13 cellular contexts compared by ENCODE assay signal in the genomic region with DNA sequence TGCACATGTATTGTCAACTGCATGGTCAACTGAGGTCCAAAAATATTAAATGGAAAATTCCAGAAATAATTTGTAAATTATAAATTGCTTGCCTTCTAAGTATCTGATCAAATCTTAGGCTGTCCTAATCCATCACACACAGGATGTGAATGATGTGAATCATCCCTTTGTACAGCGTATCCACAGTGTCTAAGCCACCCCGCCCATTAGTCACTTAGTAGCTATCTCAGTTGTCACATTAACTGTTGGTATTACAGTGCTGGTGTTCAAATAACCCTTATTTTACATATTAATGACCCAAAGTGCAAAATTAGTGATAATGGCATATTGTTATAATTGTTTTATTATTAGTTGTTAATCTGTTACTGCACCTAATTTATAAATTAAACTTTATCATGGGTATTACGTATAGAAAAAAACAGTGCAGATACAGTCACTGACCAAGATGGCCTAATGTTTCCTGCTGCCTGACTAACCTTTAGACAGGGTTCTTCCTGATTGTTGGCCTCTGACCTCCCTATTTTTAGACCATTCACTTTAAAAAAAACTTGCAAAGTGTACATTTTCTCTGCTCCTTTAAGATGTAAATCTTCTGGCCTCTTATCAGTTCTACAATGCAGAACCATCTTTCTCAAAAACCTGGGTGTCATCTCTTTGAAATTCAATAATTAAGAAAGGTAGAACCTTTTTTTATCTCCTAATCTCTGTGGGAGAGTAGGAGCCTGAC. TPM values are rescaled to one million over a fixed set of nuclear protein-coding genes. Genes with fewer than 3 reads are reported as not detected.
DNase-seq lines count a peak whose midpoint lies in the region; ATAC-seq lines count a peak whose summit lies in the region.
"Had no signal": no experiment of that assay in that cellular context is flagged by ENCODE, and none has a peak within 500 bp of the region (broad histone marks: within the 10 kb centered on the region; RNA-seq: fewer than 3 reads in every experiment).

No MANE protein-coding gene starts in this region.

- CTCF ChIA-PET in activated naive CD4-positive, alpha-beta T cell treated with anti-CD3 and anti-CD28 coated beads, Interleukin-2, amount 10 ng/mL, durations not matched to agents 7 days and 5 days (lab: Charles Lee) = no interaction called here

- H3K9me3 Mint-ChIP-seq in activated naive CD4-positive, alpha-beta T cell treated with anti-CD3 and anti-CD28 coated beads, Interleukin-2, amount 10 ng/mL, durations not matched to agents 7 days and 5 days = no peaks in the 10 kb centered on the region
- H3K9me3 Mint-ChIP-seq: immature natural killer cell, WTC11 had no signal

- no peak overlapping the region for H3K4me3 Mint-ChIP-seq in activated naive CD4-positive, alpha-beta T cell treated with anti-CD3 and anti-CD28 coated beads, Interleukin-2, amount 10 ng/mL, durations not matched to agents 7 days and 5 days
- H3K4me3 Mint-ChIP-seq: immature natural killer cell, WTC11 had no signal

- peaks cover 12% of the 10 kb centered on the region for H3K4me1 Mint-ChIP-seq in activated naive CD4-positive, alpha-beta T cell treated with anti-CD3 and anti-CD28 coated beads, Interleukin-2, amount 10 ng/mL, durations not matched to agents 7 days and 5 days

- H3K27me3 Mint-ChIP-seq in activated naive CD4-positive, alpha-beta T cell treated with anti-CD3 and anti-CD28 coated beads, Interleukin-2, amount 10 ng/mL, durations not matched to agents 7 days and 5 days = no peaks in the 10 kb centered on the region

- in situ Hi-C loops in Caki2 (cut with HindIII; ENCODE audit: low pct_unique_long_range_greater_than_20kb, low sequenced_read_pairs) = no loop called here

- no peaks in the 10 kb centered on the region for H3K36me3 Mint-ChIP-seq in activated naive CD4-positive, alpha-beta T cell treated with anti-CD3 and anti-CD28 coated beads, Interleukin-2, amount 10 ng/mL, durations not matched to agents 7 days and 5 days
- H3K36me3 Mint-ChIP-seq: immature natural killer cell, WTC11 had no signal

- DNase-seq in Caki2 (ENCODE audit: low read depth) (peak; percentile 12), LHCN-M2 (ENCODE audit: low read depth) (peak; percentile 43), dermis microvascular lymphatic vessel endothelial cell (ENCODE audit: low read depth in 2 of 2) (peak; percentile 30 to 63), myocyte (ENCODE audit: low read depth) (peak; percentile 11), SKM-1 treated with dmso at 0.1 percent for 144 hours (lab: John Stamatoyannopoulos, UW; ENCODE audit: unreplicated experiment) (no peak)
- DNase-seq in activated naive CD4-positive, alpha-beta T cell treated with anti-CD3 and anti-CD28 coated beads, Interleukin-2, amount 10 ng/mL, durations not matched to agents 7 days and 5 days = no peak
- DNase-seq: activated naive CD4-positive, alpha-beta T cell; immature natural killer cell; IMR-90; stimulated activated naive CD4-positive, alpha-beta T cell treated with Interleukin-2 at 50 U/mL for 16 hours had no signal

- ATAC-seq in HG03439 (IDR thresholded peaks at IDR 0.05; ENCODE audit: unreplicated experiment) = no peak
- ATAC-seq: WTC11 had no signal

- H3K27ac Mint-ChIP-seq in activated naive CD4-positive, alpha-beta T cell treated with anti-CD3 and anti-CD28 coated beads, Interleukin-2, amount 10 ng/mL, durations not matched to agents 7 days and 5 days = no peak overlapping the region
- H3K27ac Mint-ChIP-seq: WTC11 had no signal

RNA-seq across cellular contexts. Expression of gene SVIP, which starts 2.9 kb away (rescaled TPM):
- 8.7 and 9.6 TPM in 2 replicates for total RNA-seq in Caki2 (2014; rRNA removed; shearing (Covaris generic); ENCODE audit: low replicate concordance)
- 10.2 and 10.6 TPM in 2 replicates for total RNA-seq in LHCN-M2 (2014; rRNA removed)
- polyA plus RNA-seq in LHCN-M2 (2012) = 14.4 TPM
- 8.2 and 10.8 TPM in 2 replicates for total RNA-seq in dermis microvascular lymphatic vessel endothelial cell
- total RNA-seq in myocyte = 3.3 and 4.9 TPM in 2 replicates
- 9.8 TPM for polyA plus RNA-seq in myocyte (2012)

RNA-seq across cellular contexts. Expression of gene CCDC179, which starts 27.8 kb away (rescaled TPM):
- not detected in 2 replicates for total RNA-seq in Caki2 (2014; rRNA removed; shearing (Covaris generic); ENCODE audit: low replicate concordance)
- total RNA-seq in LHCN-M2 (2014; rRNA removed) (not detected in 2 replicates), dermis microvascular lymphatic vessel endothelial cell (not detected in 2 replicates), myocyte (not detected in 2 replicates)
- polyA plus RNA-seq in LHCN-M2 (2012) = not detected
- polyA plus RNA-seq in myocyte (2012) = 0.10 TPM
- total RNA-seq: IMR-90, skeletal muscle tissue, WTC11 had no signal
- polyA plus RNA-seq: immature natural killer cell, IMR-90 had no signal

Comparison
In these comparisons a context has a peak if more than half of its experiments do, and no peak if none do; other contexts are left out.
1. DNase-seq: peak in Caki2 (single experiment), LHCN-M2 (single experiment), dermis microvascular lymphatic vessel endothelial cell (2 of 2) and myocyte (single experiment); none in SKM-1 treated with dmso at 0.1 percent for 144 hours (single experiment) and activated naive CD4-positive, alpha-beta T cell treated with anti-CD3 and anti-CD28 coated beads, Interleukin-2, amount 10 ng/mL, durations not matched to agents 7 days and 5 days (single experiment).